5 cellular contexts compared by ENCODE assay signal in the genomic region with DNA sequence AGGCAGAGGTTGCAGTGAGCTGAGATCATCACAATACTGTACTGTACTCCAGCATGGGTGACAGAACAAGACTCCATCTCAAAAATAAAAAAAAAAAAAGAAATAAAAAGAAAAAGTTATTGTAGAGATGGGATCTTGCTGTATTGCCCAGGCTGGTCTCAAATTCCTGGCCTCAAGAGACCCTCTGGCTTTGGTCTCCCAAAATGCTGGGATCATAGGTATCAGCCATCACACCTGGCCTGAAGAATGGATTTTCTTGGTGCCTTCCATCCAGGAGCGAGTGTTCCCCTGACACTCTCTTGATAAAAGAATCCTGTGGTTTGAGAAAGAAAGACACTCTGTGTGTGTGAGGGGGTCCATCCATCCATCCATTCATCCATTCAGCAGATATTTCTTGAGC. TPM values are rescaled to one million over a fixed set of nuclear protein-coding genes. Genes with fewer than 3 reads are reported as not detected.
"Had no signal": no experiment of that assay in that cellular context is flagged by ENCODE, and none has a peak within 500 bp of the region (broad histone marks: within the 10 kb centered on the region; RNA-seq: fewer than 3 reads in every experiment).

No MANE protein-coding gene starts in this region.

- H3K27ac Mint-ChIP-seq: HFFc6 had no signal

- H3K4me3 Mint-ChIP-seq: HFFc6 had no signal

- H3K4me3 ChIP-seq: GM23248, HAP-1 had no signal

- H3K27ac ChIP-seq: GM23248, KMS-11 had no signal

- H3K9me3 ChIP-seq: HAP-1 had no signal

- H3K9me3 Mint-ChIP-seq: HFFc6 had no signal

- H3K36me3 ChIP-seq: HAP-1 had no signal

RNA-seq across cellular contexts. Expression of a gene that starts 4.7 kb away (rescaled TPM):
- total RNA-seq: HT-29 had no signal
